Comparison of ENCODE assay signal across 1 cellular context in genomic region chr17:1972429-1973160, GRCh38.
TF ChIP-seq lines count a peak whose summit lies in the region.

No MANE protein-coding gene starts in this region.

TF ChIP-seq in HepG2, 621 proteins besides CTCF, POLR2A, EP300 and RAD21 (continued from another document and continues in another):
- TF ChIP-seq TFE3 (CRISPR knock-in tag; IDR thresholded peaks at IDR 0.05), result no peak
- TF ChIP-seq TEF (CRISPR knock-in tag; IDR thresholded peaks at IDR 0.05), result no peak
- no peak for TF ChIP-seq ZNF891 (CRISPR knock-in tag; IDR thresholded peaks at IDR 0.05)
- TF ChIP-seq KDM5B (CRISPR knock-in tag; IDR thresholded peaks at IDR 0.05; ENCODE audit: borderline replicate concordance), result no peak
- no peak for TF ChIP-seq HNRNPLL (IDR thresholded peaks at IDR 0.05; ENCODE audit: low read depth, low read length, poor library complexity, severe bottlenecking)
- TF ChIP-seq MXI1 (IDR thresholded peaks at IDR 0.05; ENCODE audit: borderline replicate concordance, low read depth, low read length), result no peak
- no peak for TF ChIP-seq ZNF20 (CRISPR knock-in tag; IDR thresholded peaks at IDR 0.05)
- TF ChIP-seq CBX5 (CRISPR knock-in tag; IDR thresholded peaks at IDR 0.05; ENCODE audit: borderline replicate concordance), result no peak
- no peak for TF ChIP-seq ZNF281 (CRISPR knock-in tag; IDR thresholded peaks at IDR 0.05; ENCODE audit: borderline replicate concordance)
- no peak for TF ChIP-seq ZNF672 (CRISPR knock-in tag; IDR thresholded peaks at IDR 0.05)
- TF ChIP-seq TFDP2 (CRISPR knock-in tag; IDR thresholded peaks at IDR 0.05), result peak; percentile 78
- no peak for TF ChIP-seq ZKSCAN8 (CRISPR knock-in tag; IDR thresholded peaks at IDR 0.05; ENCODE audit: borderline replicate concordance)
- TF ChIP-seq MAX (IDR thresholded peaks at IDR 0.05), result peak; percentile 91
- TF ChIP-seq RXRB (CRISPR knock-in tag; IDR thresholded peaks at IDR 0.05; ENCODE audit: borderline replicate concordance), result no peak
- TF ChIP-seq PAF1 (CRISPR knock-in tag; IDR thresholded peaks at IDR 0.05), result no peak
- no peak for TF ChIP-seq ZNF781 (CRISPR knock-in tag; IDR thresholded peaks at IDR 0.05; ENCODE audit: borderline replicate concordance, not compliant biosample characterization)
- no peak for TF ChIP-seq CENPX (CRISPR knock-in tag; IDR thresholded peaks at IDR 0.05)
- no peak for TF ChIP-seq POLR2G (IDR thresholded peaks at IDR 0.05; ENCODE audit: low read depth, low read length)
- TF ChIP-seq GTF2F1 (IDR thresholded peaks at IDR 0.05; ENCODE audit: low read length), result no peak
- TF ChIP-seq ZNF776 (CRISPR knock-in tag; IDR thresholded peaks at IDR 0.05), result no peak
- no peak for TF ChIP-seq ZBTB39 (CRISPR knock-in tag; IDR thresholded peaks at IDR 0.05)
- TF ChIP-seq PPARG (CRISPR knock-in tag; conservative IDR thresholded peaks at IDR 0.05), result no peak
- no peak for TF ChIP-seq ZNF260 (CRISPR knock-in tag; IDR thresholded peaks at IDR 0.05; ENCODE audit: borderline replicate concordance, low read depth)
- no peak for TF ChIP-seq BORCS8-MEF2B (CRISPR knock-in tag; IDR thresholded peaks at IDR 0.05)
- no peak for TF ChIP-seq TFAP4 (IDR thresholded peaks at IDR 0.05; ENCODE audit: borderline replicate concordance, low read depth)
- TF ChIP-seq LRRFIP1 (CRISPR knock-in tag; conservative IDR thresholded peaks at IDR 0.05), result no peak
- TF ChIP-seq ARID2 (CRISPR knock-in tag; IDR thresholded peaks at IDR 0.05; ENCODE audit: borderline replicate concordance), result no peak
- TF ChIP-seq ZNF205 (CRISPR knock-in tag; IDR thresholded peaks at IDR 0.05), result no peak
- no peak for TF ChIP-seq ELK4 (CRISPR knock-in tag; IDR thresholded peaks at IDR 0.05; ENCODE audit: borderline replicate concordance)
- no peak for TF ChIP-seq ZNF772 (CRISPR knock-in tag; IDR thresholded peaks at IDR 0.05)
- no peak for TF ChIP-seq DR1 (CRISPR knock-in tag; IDR thresholded peaks at IDR 0.05)
- no peak for TF ChIP-seq PAXIP1 (CRISPR knock-in tag; conservative IDR thresholded peaks at IDR 0.05)
- TF ChIP-seq PRMT3 (CRISPR knock-in tag; IDR thresholded peaks at IDR 0.05; ENCODE audit: borderline replicate concordance, low read depth), result 0 out of 2 replicates have a peak, but pooled peaks have one; percentile 15
- no peak for TF ChIP-seq ISX (CRISPR knock-in tag; conservative IDR thresholded peaks at IDR 0.05)
- no peak for TF ChIP-seq ZBTB25 (CRISPR knock-in tag; IDR thresholded peaks at IDR 0.05)
- TF ChIP-seq USF2 (IDR thresholded peaks at IDR 0.05; ENCODE audit: low read depth, low read length), result no peak
- TF ChIP-seq USF2 (CRISPR knock-in tag; IDR thresholded peaks at IDR 0.05; ENCODE audit: borderline replicate concordance), result no peak
